In genomic region chr5:68435611-68436010, GRCh38 we compare ENCODE assay signal across 11 cellular contexts.
DNase-seq lines count a peak whose midpoint lies in the region; FAIRE-seq and TF ChIP-seq lines count a peak whose summit lies in the region.
"Had no signal": no experiment of that assay in that cellular context is flagged by ENCODE, and none has a peak within 500 bp of the region (broad histone marks: within the 10 kb centered on the region; RNA-seq: fewer than 3 reads in every experiment).

No MANE protein-coding gene starts in this region.

- H3K9me3 ChIP-seq in esophagus squamous epithelium (no peaks in the 10 kb centered on the region), small intestine (ENCODE audit: control insufficient read depth, low read depth) (no peaks in the 10 kb centered on the region), A673 (ENCODE audit: low read depth, low read length, poor library complexity, severe bottlenecking) (no peaks in the 10 kb centered on the region), hepatocyte (ENCODE audit: low read depth) (no peaks in the 10 kb centered on the region)
- H3K9me3 ChIP-seq: adrenal gland had no signal

- H2AFZ ChIP-seq in hepatocyte, result no peak overlapping the region

- BruUV-seq in A673 (replicated peaks; lab: Mats Ljungman, UMichigan), result no TSS peak

- peak overlapping the region; percentile 96 for H3K27ac Mint-ChIP-seq in HFFc6
- H3K27ac Mint-ChIP-seq: T-helper 1 cell treated with Interleukin-12 subunit alpha and Interleukin-12 subunit beta and Interleukin-4 antibody, amounts not matched to agents 30 μg/mL and 1 μg/mL, for 36 hours had no signal

- H3K9me2 ChIP-seq in hepatocyte (replicated peaks; ENCODE audit: insufficient read depth), result no peaks in the 10 kb centered on the region

- H3K4me3 Mint-ChIP-seq in HFFc6, result no peak overlapping the region
- H3K4me3 Mint-ChIP-seq: T-helper 1 cell treated with Interleukin-12 subunit alpha and Interleukin-12 subunit beta and Interleukin-4 antibody, amounts not matched to agents 30 μg/mL and 1 μg/mL, for 36 hours had no signal

- no peaks in the 10 kb centered on the region for H3K79me2 ChIP-seq in hepatocyte

- 77% methylated on average over 1 of the region's 1 CpG; no CpG with 5 or more reads in 1 of the 2 donors for WGBS in esophagus squamous epithelium, 2 donors
- WGBS in small intestine, 3 donors, result 33 to 55% (median 33%) methylated on average over 1 of the region's 1 CpG
- WGBS in hepatocyte (ENCODE audit: low lambda C conversion rate, missing lambda C conversion rate), result 86% methylated on average over 1 of the region's 1 CpG

- H3K27ac ChIP-seq in esophagus squamous epithelium, result peak overlapping the region in 3 of 4 donors; percentile 81 to 85 (median 82)
- H3K27ac ChIP-seq in small intestine (ENCODE audit: low read depth in 1 of 2, low read length in 1 of 2), result peak overlapping the region in 1 of 2 donors; percentile 14
- no peak overlapping the region for H3K27ac ChIP-seq in A673 (ENCODE audit: low read depth, low read length, poor library complexity, severe bottlenecking)
- H3K27ac ChIP-seq in hepatocyte, result no peak overlapping the region

- DNase-seq in HFFc6 (no peak), OCI-M1 (lab: John Stamatoyannopoulos, UW) (peak; percentile 22), esophagus squamous epithelium (lab: John Stamatoyannopoulos, UW) (no peak), small intestine (peak; percentile 27), A673 (ENCODE audit: low spot score) (no peak), T-helper 2 cell (no peak), cerebellum (ENCODE audit: low spot score) (no peak), hepatocyte (ENCODE audit: low spot score) (no peak)
- DNase-seq: NCI-H82 had no signal

- no peak overlapping the region for H3K4me2 ChIP-seq in hepatocyte

- POLR2A ChIA-PET in A673 (lab: Charles Lee; ENCODE audit: low non-redundant PET), result no interaction called here

- TF ChIP-seq CTCF in HFFc6 (IDR thresholded peaks at IDR 0.05) (no peak), esophagus squamous epithelium (IDR thresholded peaks at IDR 0.05) (no peak), A673 (conservative IDR thresholded peaks at IDR 0.05; ENCODE audit: low read depth, low read length) (no peak), hepatocyte (IDR thresholded peaks at IDR 0.05; ENCODE audit: poor library complexity) (no peak)

- H3K27me3 ChIP-seq in esophagus squamous epithelium (no peaks in the 10 kb centered on the region), small intestine (ENCODE audit: control insufficient read depth in 2 of 2, insufficient read depth in 2 of 2, low read length in 2 of 2) (no peaks in the 10 kb centered on the region), A673 (replicated peaks; ENCODE audit: insufficient read depth, low read depth, low read length, poor library complexity) (no peaks in the 10 kb centered on the region), hepatocyte (no peaks in the 10 kb centered on the region)
- H3K27me3 ChIP-seq: adrenal gland had no signal

- H3K9me3 Mint-ChIP-seq in HFFc6, result peaks cover 4% of the 10 kb centered on the region; the same call in 1 of the 2 replicates
- H3K9me3 Mint-ChIP-seq: T-helper 1 cell treated with Interleukin-12 subunit alpha and Interleukin-12 subunit beta and Interleukin-4 antibody, amounts not matched to agents 30 μg/mL and 1 μg/mL, for 36 hours had no signal

- CTCF ChIA-PET in A673 (lab: Charles Lee), result no interaction called here

- no peak for FAIRE-seq in small intestine (lab: Jason Lieb, UNC)

- no peak for TF ChIP-seq POLR2A in esophagus squamous epithelium (IDR thresholded peaks at IDR 0.05)

- H3K36me3 Mint-ChIP-seq in HFFc6 (ENCODE audit: low read depth), result peaks cover 11% of the 10 kb centered on the region

- H3K4me1 ChIP-seq in esophagus squamous epithelium, result peaks cover 7 to 37% (median 14%) of the 10 kb centered on the region in 3 donors
- H3K4me1 ChIP-seq in small intestine (ENCODE audit: control insufficient read depth in 2 of 2, insufficient read depth in 1 of 2, low read depth in 1 of 2, low read length in 1 of 2), result peaks cover 0 to 3% of the 10 kb centered on the region in 2 donors
- peaks cover 6% of the 10 kb centered on the region for H3K4me1 ChIP-seq in A673 (ENCODE audit: insufficient read depth, low read length, poor library complexity, severe bottlenecking)
- peaks cover 16% of the 10 kb centered on the region for H3K4me1 ChIP-seq in hepatocyte (ENCODE audit: insufficient read depth)

- H3K4me3 ChIP-seq in esophagus squamous epithelium (no peak overlapping the region), small intestine (ENCODE audit: low read depth in 1 of 2, low read length in 2 of 2) (no peak overlapping the region), A673 (ENCODE audit: low read depth, low read length, poor library complexity, severe bottlenecking) (no peak overlapping the region), hepatocyte (no peak overlapping the region)
- H3K4me3 ChIP-seq: adrenal gland had no signal

- intact Hi-C loops in esophagus squamous epithelium (cut with DNase I) (no loop called here), A673 (cut with micrococcal nuclease; ENCODE audit: unreplicated experiment) (no loop called here)

- no peaks in the 10 kb centered on the region for H4K20me1 ChIP-seq in hepatocyte (ENCODE audit: insufficient read depth, poor library complexity, severe bottlenecking)

- peaks cover 57% of the 10 kb centered on the region for H3K4me1 Mint-ChIP-seq in HFFc6 (ENCODE audit: low read depth)

- H3K36me3 ChIP-seq in esophagus squamous epithelium (no peaks in the 10 kb centered on the region), small intestine (ENCODE audit: control insufficient read depth in 2 of 2, insufficient read depth in 2 of 2, low read length in 2 of 2) (no peaks in the 10 kb centered on the region), A673 (ENCODE audit: insufficient read depth, low read length, poor library complexity, severe bottlenecking) (no peaks in the 10 kb centered on the region), hepatocyte (replicated peaks; ENCODE audit: insufficient read depth, low read depth) (no peaks in the 10 kb centered on the region)
- H3K36me3 ChIP-seq: adrenal gland had no signal

- no peaks in the 10 kb centered on the region; the same call in 1 of the 2 replicates for H3K27me3 Mint-ChIP-seq in HFFc6 (ENCODE audit: insufficient read depth)

Comparison
In these comparisons a context has a peak if more than half of its experiments do, and no peak if none do; other contexts are left out.
1. DNase-seq: peak in OCI-M1 (single experiment) and small intestine (single experiment); none in HFFc6 (single experiment), esophagus squamous epithelium (single experiment), A673 (single experiment), T-helper 2 cell (0 of 5), cerebellum (single experiment) and hepatocyte (single experiment).
2. H3K27ac ChIP-seq: peak in esophagus squamous epithelium (3 of 4); none in A673 (single experiment) and hepatocyte (single experiment).